In the genomic region with DNA sequence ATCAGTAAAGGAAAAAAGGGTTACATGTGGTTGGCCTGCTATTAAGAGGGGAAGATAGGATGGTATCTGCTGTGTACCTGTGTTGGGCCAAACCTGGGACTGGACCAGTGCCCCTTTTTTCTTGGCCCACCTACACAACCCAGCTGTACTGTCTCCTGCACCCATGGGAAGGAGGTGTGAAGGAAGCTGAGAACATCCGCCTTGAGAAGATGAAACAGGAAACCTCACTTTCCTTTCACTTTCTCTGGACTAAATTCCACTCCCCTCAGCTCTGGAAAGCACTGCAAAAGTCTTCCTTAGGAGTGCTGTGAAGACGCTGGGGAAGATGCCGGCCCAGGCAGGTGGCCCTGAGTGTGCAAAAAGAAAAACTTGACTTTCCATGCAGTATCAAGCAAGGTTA, we compare ENCODE assay signal across 18 cellular contexts. TPM values are rescaled to one million over a fixed set of nuclear protein-coding genes. Genes with fewer than 3 reads are reported as not detected.
"Had no signal": no experiment of that assay in that cellular context is flagged by ENCODE, and none has a peak within 500 bp of the region (broad histone marks: within the 10 kb centered on the region; RNA-seq: fewer than 3 reads in every experiment).

No MANE protein-coding gene starts in this region.

- H3K4me3 Mint-ChIP-seq: endodermal cell; nephron progenitor cell; stimulated activated memory B cell treated with anti-CD40 and anti-IgM and Interleukin-4, amounts not matched to agents 10 μg/mL and 1 μg/mL and 100 μg/mL, for 72 hours; stimulated activated naive CD8-positive, alpha-beta T cell treated with anti-CD3 and anti-CD28 coated beads, Interleukin-15, Interleukin-2, amounts not matched to agents 100 ng/mL and 50 ng/mL, for 24 hours had no signal

- H3K27me3 Mint-ChIP-seq: naive thymus-derived CD4-positive, alpha-beta T cell; stimulated activated memory B cell treated with anti-CD40 and anti-IgM and Interleukin-4, amounts not matched to agents 10 μg/mL and 1 μg/mL and 100 μg/mL, for 72 hours; stimulated activated naive CD8-positive, alpha-beta T cell treated with anti-CD3 and anti-CD28 coated beads, Interleukin-15, Interleukin-2, amounts not matched to agents 100 ng/mL and 50 ng/mL, for 24 hours had no signal

- H3K4me1 Mint-ChIP-seq: endodermal cell, nephron progenitor cell had no signal

- H3K27ac Mint-ChIP-seq: endodermal cell; nephron progenitor cell; stimulated activated memory B cell treated with anti-CD40 and anti-IgM and Interleukin-4, amounts not matched to agents 10 μg/mL and 1 μg/mL and 100 μg/mL, for 72 hours; stimulated activated naive CD8-positive, alpha-beta T cell treated with anti-CD3 and anti-CD28 coated beads, Interleukin-15, Interleukin-2, amounts not matched to agents 100 ng/mL and 50 ng/mL, for 24 hours had no signal

- DNase-seq: effector CD4-positive, alpha-beta T cell; endodermal cell; erythroblast; foreskin keratinocyte; kidney; left cardiac atrium; left ventricle myocardium inferior; naive thymus-derived CD4-positive, alpha-beta T cell; nephron progenitor cell; psoas muscle; retina; right lobe of liver; stimulated activated CD4-positive, alpha-beta T cell treated with anti-CD3 and anti-CD28 coated beads, Interleukin-4, amount 100 ng/mL, for 24 hours; transverse colon had no signal

- ATAC-seq: foreskin keratinocyte; left cardiac atrium; naive thymus-derived CD4-positive, alpha-beta T cell; psoas muscle; right lobe of liver; stimulated activated memory B cell treated with anti-CD40 and anti-IgM and Interleukin-4, amounts not matched to agents 10 μg/mL and 1 μg/mL and 100 μg/mL, for 72 hours had no signal

RNA-seq across cellular contexts. Expression of a gene that starts 37.6 kb away (rescaled TPM):
- total RNA-seq: dermis microvascular lymphatic vessel endothelial cell, endothelial cell of umbilical vein had no signal
